ENCODE assay signal across 10 cellular contexts in the genomic region with DNA sequence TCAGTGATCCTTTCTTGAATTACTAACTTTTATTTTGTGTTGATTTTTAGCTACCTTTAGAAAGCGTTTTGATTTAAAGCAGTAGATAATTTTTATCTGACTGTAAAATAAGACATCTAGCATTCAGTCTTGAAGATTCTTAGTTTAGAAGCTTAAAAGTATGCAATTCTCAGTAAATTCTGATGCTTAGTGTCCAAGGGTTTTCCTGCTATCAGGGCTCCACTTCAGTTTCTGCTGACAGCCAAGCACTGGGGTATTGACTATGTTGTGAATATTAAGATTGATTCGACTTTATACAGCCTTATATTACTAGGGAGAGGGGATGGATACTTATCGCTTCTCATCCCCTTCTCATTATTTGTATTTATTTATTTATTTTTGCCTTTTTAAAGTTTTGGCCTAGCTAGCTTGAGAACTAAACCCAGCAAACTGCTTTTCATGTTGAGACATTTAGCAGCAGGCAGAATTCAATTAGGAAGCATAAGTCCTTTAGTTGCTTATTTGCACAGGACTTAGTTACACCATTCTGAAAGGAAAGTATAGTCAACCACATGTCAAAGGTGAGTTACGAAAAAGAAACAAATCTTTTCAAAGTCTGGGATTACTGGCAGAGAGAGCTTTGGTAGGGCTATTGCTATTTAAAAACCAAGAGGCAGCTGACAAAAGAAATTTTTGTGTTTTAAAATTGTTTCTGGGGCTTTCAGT. TPM values are rescaled to one million over a fixed set of nuclear protein-coding genes. Genes with fewer than 3 reads are reported as not detected.
A peak's percentile ranks its signal among the peaks of the same experiment; 100 is the strongest.
DNase-seq lines count a peak whose midpoint lies in the region; ATAC-seq and TF ChIP-seq lines count a peak whose summit lies in the region.
"Had no signal": no experiment of that assay in that cellular context is flagged by ENCODE, and none has a peak within 500 bp of the region (broad histone marks: within the 10 kb centered on the region; RNA-seq: fewer than 3 reads in every experiment).

No MANE protein-coding gene starts in this region.

- peaks cover 64% of the 10 kb centered on the region for H3K79me2 ChIP-seq in mammary epithelial cell (ENCODE audit: insufficient read depth, low read length)

- no peak for TF ChIP-seq CTCF in BE2C (IDR thresholded peaks at IDR 0.05; ENCODE audit: low read depth, low read length)
- no peak for TF ChIP-seq CTCF in mammary epithelial cell (conservative IDR thresholded peaks at IDR 0.05 in 1 of 2, IDR thresholded peaks at IDR 0.05 in 1 of 2; ENCODE audit: extremely low read depth in 1 of 2, insufficient read depth in 1 of 2, low read depth in 1 of 2, low read length in 2 of 2)

- in situ Hi-C loops in mammary epithelial cell (cut with MboI; ENCODE audit: low sequenced_read_pairs in 2 of 2) = loop anchor here in 1 of 2 donors (25.0 kb wide), 1 partner anchor 188 kb away; no protein-coding TSS in a partner anchor

- H2AFZ ChIP-seq in mammary epithelial cell (ENCODE audit: low read depth, low read length) = no peak overlapping the region

- 49% methylated on average over 2 of the region's 4 CpGs for WGBS in HUES64
- 43% methylated on average over 4 of the region's 4 CpGs for WGBS in mammary epithelial cell (ENCODE audit: low coverage, missing lambda C conversion rate)
- 56 to 71% methylated on average over 1 of the region's 4 CpGs for WGBS in mesodermal cell (ENCODE audit: insufficient coverage in 2 of 2), 2 experiments

- no peak for DNase-seq in BE2C
- DNase-seq in mammary epithelial cell = peak; percentile 23
- no peak for DNase-seq in NCI-H1436 (lab: John Stamatoyannopoulos, UW)
- DNase-seq: activated CD4-positive, alpha-beta T cell treated with anti-CD3 and anti-CD28 coated beads, Interleukin-2, amount 50 U/mL, for 1 hour; psoas muscle had no signal

- intact Hi-C loops in mammary epithelial cell (cut with micrococcal nuclease) = loop anchor here (1.0 to 10.0 kb wide), 5 partner anchors 95 to 479 kb away; no protein-coding TSS in a partner anchor

- H3K4me3 ChIP-seq in BE2C (ENCODE audit: low read depth, low read length) = peak overlapping the region; percentile 98
- H3K4me3 ChIP-seq in HUES64 (ENCODE audit: low read length) = peak overlapping the region; percentile 91
- H3K4me3 ChIP-seq in mammary epithelial cell (replicated peaks in 1 of 3; ENCODE audit: insufficient read depth in 1 of 3, low read depth in 2 of 3, low read length in 3 of 3) = peak overlapping the region; percentile 28 to 98 (median 69)
- H3K4me3 ChIP-seq in mesodermal cell (ENCODE audit: extremely low read depth, insufficient read depth, low read length, poor library complexity, severe bottlenecking) = peak overlapping the region; percentile 86

- BruUV-seq in mammary epithelial cell (replicated peaks; lab: Mats Ljungman, UMichigan) = no TSS peak

- CTCF ChIA-PET in mammary epithelial cell (lab: Charles Lee; ENCODE audit: low non-redundant PET) = no interaction called here

- no peak overlapping the region for H3K9ac ChIP-seq in HUES64 (ENCODE audit: low read depth, low read length)
- peak overlapping the region; percentile 46 for H3K9ac ChIP-seq in mammary epithelial cell (ENCODE audit: insufficient read depth, low read length)

- H3K27me3 ChIP-seq in BE2C (no peaks in the 10 kb centered on the region), HUES64 (ENCODE audit: insufficient read depth, low read length) (peaks cover 4% of the 10 kb centered on the region; the same call in 1 of the 2 replicates), mammary epithelial cell (ENCODE audit: insufficient read depth, low read length) (no peaks in the 10 kb centered on the region)

- dilution Hi-C loops in mammary epithelial cell (cut with HindIII; ENCODE audit: low sequenced_read_pairs) = loop anchor here (5.0 kb wide), 2 partner anchors 88 to 203 kb away; no protein-coding TSS in a partner anchor

- H3K27ac ChIP-seq in HUES64 (ENCODE audit: low read depth, low read length) (peak overlapping the region; percentile 55; the same call in 1 of the 2 replicates), mammary epithelial cell (ENCODE audit: insufficient read depth, low read depth, low read length) (peak overlapping the region; percentile 35), mesodermal cell (ENCODE audit: low read depth, low read length, severe bottlenecking) (peak overlapping the region; percentile 60)
- H3K27ac ChIP-seq: psoas muscle had no signal

- no peaks in the 10 kb centered on the region; the same call in 1 of the 2 replicates for H3K4me1 ChIP-seq in BE2C
- H3K4me1 ChIP-seq in HUES64 (ENCODE audit: insufficient read depth, low read length) = peaks cover 68% of the 10 kb centered on the region
- H3K4me1 ChIP-seq in mammary epithelial cell (ENCODE audit: insufficient read depth, low read length) = peaks cover 32% of the 10 kb centered on the region
- H3K4me1 ChIP-seq in mesodermal cell (ENCODE audit: control insufficient read depth, insufficient read depth, low read length, poor library complexity, severe bottlenecking) = peaks cover 5% of the 10 kb centered on the region

- no peaks in the 10 kb centered on the region for H4K20me1 ChIP-seq in mammary epithelial cell (ENCODE audit: insufficient read depth, low read length)

- ATAC-seq in HG02852 (IDR thresholded peaks at IDR 0.05; ENCODE audit: unreplicated experiment) = no peak
- no peak for ATAC-seq in HG02884 (IDR thresholded peaks at IDR 0.05; ENCODE audit: unreplicated experiment)
- ATAC-seq in GM21381 (IDR thresholded peaks at IDR 0.05; ENCODE audit: unreplicated experiment) = no peak
- ATAC-seq: psoas muscle had no signal

- H3K4me2 ChIP-seq in mammary epithelial cell (ENCODE audit: insufficient read depth, low read depth, low read length) = peak overlapping the region; percentile 99

- H3K9me3 ChIP-seq in BE2C (no peaks in the 10 kb centered on the region), HUES64 (ENCODE audit: insufficient read depth, low read depth, low read length) (no peaks in the 10 kb centered on the region), mammary epithelial cell (replicated peaks; ENCODE audit: insufficient read depth, low read length) (no peaks in the 10 kb centered on the region), mesodermal cell (ENCODE audit: control insufficient read depth, low read length) (no peaks in the 10 kb centered on the region)
- H3K9me3 ChIP-seq: psoas muscle had no signal

- H3K36me3 ChIP-seq in BE2C (peaks cover 8% of the 10 kb centered on the region), HUES64 (ENCODE audit: insufficient read depth, low read length) (peaks cover 17% of the 10 kb centered on the region), mammary epithelial cell (ENCODE audit: insufficient read depth, low read length) (peaks cover 4% of the 10 kb centered on the region), mesodermal cell (ENCODE audit: control insufficient read depth, insufficient read depth, low read length) (peaks cover 21% of the 10 kb centered on the region)

RNA-seq across cellular contexts. Expression of gene PBX3, which starts 2.9 kb away (rescaled TPM):
- polyA plus RNA-seq in BE2C (2012; ENCODE audit: insufficient read depth, insufficient read length, low read depth) = 37.1 TPM
- 36.3 TPM for polyA plus RNA-seq in HUES64 (2013, experiment 1 of 2)
- polyA plus RNA-seq in HUES64 (2013, experiment 2 of 2) = 42.3 TPM
- 10 to 100 TPM; 22.2 to 29.0 TPM for total RNA-seq in mammary epithelial cell
- 24.8 TPM for polyA plus RNA-seq in mammary epithelial cell
- polyA minus RNA-seq in mammary epithelial cell = 16.6 TPM
- 61.6 TPM for polyA plus RNA-seq in mesodermal cell (2013, experiment 1 of 2)
- polyA plus RNA-seq in mesodermal cell (2013, experiment 2 of 2) = 60.1 TPM

RNA-seq across cellular contexts. Expression of gene MAPKAP1, which starts 43.1 kb away (rescaled TPM):
- polyA plus RNA-seq in BE2C (2012; ENCODE audit: insufficient read depth, insufficient read length, low read depth) = 91.0 TPM
- polyA plus RNA-seq in HUES64 (2013, experiment 1 of 2) = 69.4 TPM
- 69.2 TPM for polyA plus RNA-seq in HUES64 (2013, experiment 2 of 2)
- total RNA-seq in mammary epithelial cell = 100 to 1,000 TPM in 1 of 2 donors, 10 to 100 TPM in 1; 81.4 to 104 TPM
- polyA plus RNA-seq in mammary epithelial cell = 97.6 TPM
- 147 TPM for polyA minus RNA-seq in mammary epithelial cell
- polyA plus RNA-seq in mesodermal cell (2013, experiment 1 of 2) = 86.4 TPM
- polyA plus RNA-seq in mesodermal cell (2013, experiment 2 of 2) = 74.2 TPM
